Comparison of ENCODE assay signal across 1 cellular context in the genomic region with DNA sequence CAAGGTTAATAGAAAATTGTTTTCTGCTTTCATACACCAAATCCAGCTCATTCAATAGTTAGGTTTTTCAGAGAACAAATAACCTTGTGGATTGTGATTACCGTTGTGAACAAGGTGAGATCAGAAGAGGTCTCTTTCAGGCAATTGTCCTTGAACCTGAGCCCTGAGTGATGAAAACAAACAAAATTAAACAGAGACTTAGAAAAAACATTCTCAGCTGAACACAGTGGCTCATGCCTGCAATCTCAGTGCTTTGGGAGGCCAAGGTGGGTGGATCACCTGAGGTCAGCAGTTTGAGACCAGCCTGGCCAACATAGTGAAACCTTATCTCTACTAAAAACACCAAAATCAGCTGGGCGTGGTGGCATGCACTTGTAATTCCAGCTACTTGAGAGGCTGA.
TF ChIP-seq lines count a peak whose summit lies in the region.

No MANE protein-coding gene starts in this region.

TF ChIP-seq in HepG2, 621 proteins besides CTCF, POLR2A, EP300 and RAD21 (continued from another document and continues in another):
- TF ChIP-seq, protein P1, sequence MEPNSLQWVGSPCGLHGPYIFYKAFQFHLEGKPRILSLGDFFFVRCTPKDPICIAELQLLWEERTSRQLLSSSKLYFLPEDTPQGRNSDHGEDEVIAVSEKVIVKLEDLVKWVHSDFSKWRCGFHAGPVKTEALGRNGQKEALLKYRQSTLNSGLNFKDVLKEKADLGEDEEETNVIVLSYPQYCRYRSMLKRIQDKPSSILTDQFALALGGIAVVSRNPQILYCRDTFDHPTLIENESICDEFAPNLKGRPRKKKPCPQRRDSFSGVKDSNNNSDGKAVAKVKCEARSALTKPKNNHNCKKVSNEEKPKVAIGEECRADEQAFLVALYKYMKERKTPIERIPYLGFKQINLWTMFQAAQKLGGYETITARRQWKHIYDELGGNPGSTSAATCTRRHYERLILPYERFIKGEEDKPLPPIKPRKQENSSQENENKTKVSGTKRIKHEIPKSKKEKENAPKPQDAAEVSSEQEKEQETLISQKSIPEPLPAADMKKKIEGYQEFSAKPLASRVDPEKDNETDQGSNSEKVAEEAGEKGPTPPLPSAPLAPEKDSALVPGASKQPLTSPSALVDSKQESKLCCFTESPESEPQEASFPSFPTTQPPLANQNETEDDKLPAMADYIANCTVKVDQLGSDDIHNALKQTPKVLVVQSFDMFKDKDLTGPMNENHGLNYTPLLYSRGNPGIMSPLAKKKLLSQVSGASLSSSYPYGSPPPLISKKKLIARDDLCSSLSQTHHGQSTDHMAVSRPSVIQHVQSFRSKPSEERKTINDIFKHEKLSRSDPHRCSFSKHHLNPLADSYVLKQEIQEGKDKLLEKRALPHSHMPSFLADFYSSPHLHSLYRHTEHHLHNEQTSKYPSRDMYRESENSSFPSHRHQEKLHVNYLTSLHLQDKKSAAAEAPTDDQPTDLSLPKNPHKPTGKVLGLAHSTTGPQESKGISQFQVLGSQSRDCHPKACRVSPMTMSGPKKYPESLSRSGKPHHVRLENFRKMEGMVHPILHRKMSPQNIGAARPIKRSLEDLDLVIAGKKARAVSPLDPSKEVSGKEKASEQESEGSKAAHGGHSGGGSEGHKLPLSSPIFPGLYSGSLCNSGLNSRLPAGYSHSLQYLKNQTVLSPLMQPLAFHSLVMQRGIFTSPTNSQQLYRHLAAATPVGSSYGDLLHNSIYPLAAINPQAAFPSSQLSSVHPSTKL (CRISPR knock-in tag; IDR thresholded peaks at IDR 0.05), result peak; percentile 95
- no peak for TF ChIP-seq PHB2 (IDR thresholded peaks at IDR 0.05; ENCODE audit: partially characterized antibody)
- no peak for TF ChIP-seq MAF1 (CRISPR knock-in tag; IDR thresholded peaks at IDR 0.05; ENCODE audit: borderline replicate concordance)
- TF ChIP-seq RBM22 (optimal IDR thresholded peaks at IDR 0.05; ENCODE audit: low read length), result no peak
- peak; percentile 88; the same call in 1 of the 2 replicates for TF ChIP-seq HMG20A (CRISPR knock-in tag; IDR thresholded peaks at IDR 0.05; ENCODE audit: borderline replicate concordance)
- TF ChIP-seq, protein P2, sequence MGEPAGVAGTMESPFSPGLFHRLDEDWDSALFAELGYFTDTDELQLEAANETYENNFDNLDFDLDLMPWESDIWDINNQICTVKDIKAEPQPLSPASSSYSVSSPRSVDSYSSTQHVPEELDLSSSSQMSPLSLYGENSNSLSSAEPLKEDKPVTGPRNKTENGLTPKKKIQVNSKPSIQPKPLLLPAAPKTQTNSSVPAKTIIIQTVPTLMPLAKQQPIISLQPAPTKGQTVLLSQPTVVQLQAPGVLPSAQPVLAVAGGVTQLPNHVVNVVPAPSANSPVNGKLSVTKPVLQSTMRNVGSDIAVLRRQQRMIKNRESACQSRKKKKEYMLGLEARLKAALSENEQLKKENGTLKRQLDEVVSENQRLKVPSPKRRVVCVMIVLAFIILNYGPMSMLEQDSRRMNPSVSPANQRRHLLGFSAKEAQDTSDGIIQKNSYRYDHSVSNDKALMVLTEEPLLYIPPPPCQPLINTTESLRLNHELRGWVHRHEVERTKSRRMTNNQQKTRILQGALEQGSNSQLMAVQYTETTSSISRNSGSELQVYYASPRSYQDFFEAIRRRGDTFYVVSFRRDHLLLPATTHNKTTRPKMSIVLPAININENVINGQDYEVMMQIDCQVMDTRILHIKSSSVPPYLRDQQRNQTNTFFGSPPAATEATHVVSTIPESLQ (CRISPR knock-in tag; conservative IDR thresholded peaks at IDR 0.05), result no peak
- TF ChIP-seq HDAC6 (IDR thresholded peaks at IDR 0.05; ENCODE audit: low read depth, low read length), result no peak
- no peak for TF ChIP-seq ZBTB3 (CRISPR knock-in tag; IDR thresholded peaks at IDR 0.05; ENCODE audit: borderline replicate concordance, low read depth)
- no peak for TF ChIP-seq RFX1 (IDR thresholded peaks at IDR 0.05)
- no peak for TF ChIP-seq TCF7L2 (IDR thresholded peaks at IDR 0.05; ENCODE audit: low read depth, low read length)
- TF ChIP-seq HIVEP1 (CRISPR knock-in tag; IDR thresholded peaks at IDR 0.05), result no peak
- TF ChIP-seq ATF7 (IDR thresholded peaks at IDR 0.05), result no peak
- TF ChIP-seq ATF7 (CRISPR knock-in tag; IDR thresholded peaks at IDR 0.05), result no peak
- TF ChIP-seq, protein P3, sequence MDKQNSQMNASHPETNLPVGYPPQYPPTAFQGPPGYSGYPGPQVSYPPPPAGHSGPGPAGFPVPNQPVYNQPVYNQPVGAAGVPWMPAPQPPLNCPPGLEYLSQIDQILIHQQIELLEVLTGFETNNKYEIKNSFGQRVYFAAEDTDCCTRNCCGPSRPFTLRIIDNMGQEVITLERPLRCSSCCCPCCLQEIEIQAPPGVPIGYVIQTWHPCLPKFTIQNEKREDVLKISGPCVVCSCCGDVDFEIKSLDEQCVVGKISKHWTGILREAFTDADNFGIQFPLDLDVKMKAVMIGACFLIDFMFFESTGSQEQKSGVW (CRISPR knock-in tag; IDR thresholded peaks at IDR 0.05; ENCODE audit: borderline replicate concordance), result no peak
- TF ChIP-seq ZNF546 (CRISPR knock-in tag; conservative IDR thresholded peaks at IDR 0.05), result no peak
- no peak for TF ChIP-seq HOXA3 (CRISPR knock-in tag; IDR thresholded peaks at IDR 0.05)
- 0 out of 2 replicates have a peak, but pooled peaks have one; percentile 17 for TF ChIP-seq FOSL2 (CRISPR knock-in tag; IDR thresholded peaks at IDR 0.05)
- no peak for TF ChIP-seq ZNF720 (CRISPR knock-in tag; IDR thresholded peaks at IDR 0.05)
- TF ChIP-seq, protein P4, sequence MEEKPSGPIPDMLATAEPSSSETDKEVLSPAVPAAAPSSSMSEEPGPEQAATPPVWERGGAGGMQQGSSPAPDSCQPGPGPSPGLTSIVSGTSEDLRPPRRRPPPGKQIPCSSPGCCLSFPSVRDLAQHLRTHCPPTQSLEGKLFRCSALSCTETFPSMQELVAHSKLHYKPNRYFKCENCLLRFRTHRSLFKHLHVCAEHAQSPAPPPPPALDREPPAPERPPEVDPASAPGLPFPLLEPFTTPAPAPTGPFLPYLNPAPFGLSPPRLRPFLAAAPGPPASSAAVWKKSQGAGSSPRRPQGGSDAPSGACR (CRISPR knock-in tag; IDR thresholded peaks at IDR 0.05), result no peak
- TF ChIP-seq KAT2B (IDR thresholded peaks at IDR 0.05; ENCODE audit: borderline replicate concordance, low read depth, low read length), result no peak
- TF ChIP-seq, protein P5, sequence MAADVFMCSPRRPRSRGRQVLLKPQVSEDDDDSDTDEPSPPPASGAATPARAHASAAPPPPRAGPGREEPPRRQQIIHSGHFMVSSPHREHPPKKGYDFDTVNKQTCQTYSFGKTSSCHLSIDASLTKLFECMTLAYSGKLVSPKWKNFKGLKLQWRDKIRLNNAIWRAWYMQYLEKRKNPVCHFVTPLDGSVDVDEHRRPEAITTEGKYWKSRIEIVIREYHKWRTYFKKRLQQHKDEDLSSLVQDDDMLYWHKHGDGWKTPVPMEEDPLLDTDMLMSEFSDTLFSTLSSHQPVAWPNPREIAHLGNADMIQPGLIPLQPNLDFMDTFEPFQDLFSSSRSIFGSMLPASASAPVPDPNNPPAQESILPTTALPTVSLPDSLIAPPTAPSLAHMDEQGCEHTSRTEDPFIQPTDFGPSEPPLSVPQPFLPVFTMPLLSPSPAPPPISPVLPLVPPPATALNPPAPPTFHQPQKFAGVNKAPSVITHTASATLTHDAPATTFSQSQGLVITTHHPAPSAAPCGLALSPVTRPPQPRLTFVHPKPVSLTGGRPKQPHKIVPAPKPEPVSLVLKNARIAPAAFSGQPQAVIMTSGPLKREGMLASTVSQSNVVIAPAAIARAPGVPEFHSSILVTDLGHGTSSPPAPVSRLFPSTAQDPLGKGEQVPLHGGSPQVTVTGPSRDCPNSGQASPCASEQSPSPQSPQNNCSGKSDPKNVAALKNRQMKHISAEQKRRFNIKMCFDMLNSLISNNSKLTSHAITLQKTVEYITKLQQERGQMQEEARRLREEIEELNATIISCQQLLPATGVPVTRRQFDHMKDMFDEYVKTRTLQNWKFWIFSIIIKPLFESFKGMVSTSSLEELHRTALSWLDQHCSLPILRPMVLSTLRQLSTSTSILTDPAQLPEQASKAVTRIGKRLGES (CRISPR knock-in tag; IDR thresholded peaks at IDR 0.05; ENCODE audit: borderline replicate concordance), result no peak
- TF ChIP-seq ZNF772 (CRISPR knock-in tag; IDR thresholded peaks at IDR 0.05), result no peak
- no peak for TF ChIP-seq ZNF530 (CRISPR knock-in tag; IDR thresholded peaks at IDR 0.05; ENCODE audit: low read depth)
- no peak for TF ChIP-seq ZNF558 (CRISPR knock-in tag; IDR thresholded peaks at IDR 0.05; ENCODE audit: borderline replicate concordance)
- TF ChIP-seq RXRB (CRISPR knock-in tag; IDR thresholded peaks at IDR 0.05; ENCODE audit: borderline replicate concordance), result peak; percentile 80
- TF ChIP-seq TCF12 (IDR thresholded peaks at IDR 0.05), result no peak
- no peak for TF ChIP-seq TCF12 (CRISPR knock-in tag; IDR thresholded peaks at IDR 0.05)
- no peak for TF ChIP-seq ZNF543 (CRISPR knock-in tag; IDR thresholded peaks at IDR 0.05)
- TF ChIP-seq MXD4 (CRISPR knock-in tag; IDR thresholded peaks at IDR 0.05), result no peak
- no peak for TF ChIP-seq ZNF660 (CRISPR knock-in tag; IDR thresholded peaks at IDR 0.05; ENCODE audit: borderline replicate concordance, low read depth)
- TF ChIP-seq ZNF143 (CRISPR knock-in tag; IDR thresholded peaks at IDR 0.05), result no peak
- TF ChIP-seq SMAD1 (CRISPR knock-in tag; IDR thresholded peaks at IDR 0.05; ENCODE audit: borderline replicate concordance, low read depth), result no peak
- TF ChIP-seq ZNF782 (CRISPR knock-in tag; IDR thresholded peaks at IDR 0.05; ENCODE audit: borderline replicate concordance), result no peak
- TF ChIP-seq, protein P6, sequence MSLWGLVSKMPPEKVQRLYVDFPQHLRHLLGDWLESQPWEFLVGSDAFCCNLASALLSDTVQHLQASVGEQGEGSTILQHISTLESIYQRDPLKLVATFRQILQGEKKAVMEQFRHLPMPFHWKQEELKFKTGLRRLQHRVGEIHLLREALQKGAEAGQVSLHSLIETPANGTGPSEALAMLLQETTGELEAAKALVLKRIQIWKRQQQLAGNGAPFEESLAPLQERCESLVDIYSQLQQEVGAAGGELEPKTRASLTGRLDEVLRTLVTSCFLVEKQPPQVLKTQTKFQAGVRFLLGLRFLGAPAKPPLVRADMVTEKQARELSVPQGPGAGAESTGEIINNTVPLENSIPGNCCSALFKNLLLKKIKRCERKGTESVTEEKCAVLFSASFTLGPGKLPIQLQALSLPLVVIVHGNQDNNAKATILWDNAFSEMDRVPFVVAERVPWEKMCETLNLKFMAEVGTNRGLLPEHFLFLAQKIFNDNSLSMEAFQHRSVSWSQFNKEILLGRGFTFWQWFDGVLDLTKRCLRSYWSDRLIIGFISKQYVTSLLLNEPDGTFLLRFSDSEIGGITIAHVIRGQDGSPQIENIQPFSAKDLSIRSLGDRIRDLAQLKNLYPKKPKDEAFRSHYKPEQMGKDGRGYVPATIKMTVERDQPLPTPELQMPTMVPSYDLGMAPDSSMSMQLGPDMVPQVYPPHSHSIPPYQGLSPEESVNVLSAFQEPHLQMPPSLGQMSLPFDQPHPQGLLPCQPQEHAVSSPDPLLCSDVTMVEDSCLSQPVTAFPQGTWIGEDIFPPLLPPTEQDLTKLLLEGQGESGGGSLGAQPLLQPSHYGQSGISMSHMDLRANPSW (CRISPR knock-in tag; IDR thresholded peaks at IDR 0.05; ENCODE audit: borderline replicate concordance), result no peak
- no peak for TF ChIP-seq NFIB (CRISPR knock-in tag; IDR thresholded peaks at IDR 0.05; ENCODE audit: borderline replicate concordance)
- TF ChIP-seq MIER2 (CRISPR knock-in tag; IDR thresholded peaks at IDR 0.05), result no peak
- TF ChIP-seq SPEN (CRISPR knock-in tag; IDR thresholded peaks at IDR 0.05; ENCODE audit: low read depth), result 0 out of 2 replicates have a peak, but pooled peaks have one; percentile 30
- no peak for TF ChIP-seq MAZ (IDR thresholded peaks at IDR 0.05; ENCODE audit: borderline replicate concordance, low read depth, low read length)
- TF ChIP-seq MAZ (CRISPR knock-in tag; IDR thresholded peaks at IDR 0.05; ENCODE audit: low read depth), result no peak
- TF ChIP-seq TOE1 (CRISPR knock-in tag; IDR thresholded peaks at IDR 0.05), result no peak
- TF ChIP-seq, protein P7, sequence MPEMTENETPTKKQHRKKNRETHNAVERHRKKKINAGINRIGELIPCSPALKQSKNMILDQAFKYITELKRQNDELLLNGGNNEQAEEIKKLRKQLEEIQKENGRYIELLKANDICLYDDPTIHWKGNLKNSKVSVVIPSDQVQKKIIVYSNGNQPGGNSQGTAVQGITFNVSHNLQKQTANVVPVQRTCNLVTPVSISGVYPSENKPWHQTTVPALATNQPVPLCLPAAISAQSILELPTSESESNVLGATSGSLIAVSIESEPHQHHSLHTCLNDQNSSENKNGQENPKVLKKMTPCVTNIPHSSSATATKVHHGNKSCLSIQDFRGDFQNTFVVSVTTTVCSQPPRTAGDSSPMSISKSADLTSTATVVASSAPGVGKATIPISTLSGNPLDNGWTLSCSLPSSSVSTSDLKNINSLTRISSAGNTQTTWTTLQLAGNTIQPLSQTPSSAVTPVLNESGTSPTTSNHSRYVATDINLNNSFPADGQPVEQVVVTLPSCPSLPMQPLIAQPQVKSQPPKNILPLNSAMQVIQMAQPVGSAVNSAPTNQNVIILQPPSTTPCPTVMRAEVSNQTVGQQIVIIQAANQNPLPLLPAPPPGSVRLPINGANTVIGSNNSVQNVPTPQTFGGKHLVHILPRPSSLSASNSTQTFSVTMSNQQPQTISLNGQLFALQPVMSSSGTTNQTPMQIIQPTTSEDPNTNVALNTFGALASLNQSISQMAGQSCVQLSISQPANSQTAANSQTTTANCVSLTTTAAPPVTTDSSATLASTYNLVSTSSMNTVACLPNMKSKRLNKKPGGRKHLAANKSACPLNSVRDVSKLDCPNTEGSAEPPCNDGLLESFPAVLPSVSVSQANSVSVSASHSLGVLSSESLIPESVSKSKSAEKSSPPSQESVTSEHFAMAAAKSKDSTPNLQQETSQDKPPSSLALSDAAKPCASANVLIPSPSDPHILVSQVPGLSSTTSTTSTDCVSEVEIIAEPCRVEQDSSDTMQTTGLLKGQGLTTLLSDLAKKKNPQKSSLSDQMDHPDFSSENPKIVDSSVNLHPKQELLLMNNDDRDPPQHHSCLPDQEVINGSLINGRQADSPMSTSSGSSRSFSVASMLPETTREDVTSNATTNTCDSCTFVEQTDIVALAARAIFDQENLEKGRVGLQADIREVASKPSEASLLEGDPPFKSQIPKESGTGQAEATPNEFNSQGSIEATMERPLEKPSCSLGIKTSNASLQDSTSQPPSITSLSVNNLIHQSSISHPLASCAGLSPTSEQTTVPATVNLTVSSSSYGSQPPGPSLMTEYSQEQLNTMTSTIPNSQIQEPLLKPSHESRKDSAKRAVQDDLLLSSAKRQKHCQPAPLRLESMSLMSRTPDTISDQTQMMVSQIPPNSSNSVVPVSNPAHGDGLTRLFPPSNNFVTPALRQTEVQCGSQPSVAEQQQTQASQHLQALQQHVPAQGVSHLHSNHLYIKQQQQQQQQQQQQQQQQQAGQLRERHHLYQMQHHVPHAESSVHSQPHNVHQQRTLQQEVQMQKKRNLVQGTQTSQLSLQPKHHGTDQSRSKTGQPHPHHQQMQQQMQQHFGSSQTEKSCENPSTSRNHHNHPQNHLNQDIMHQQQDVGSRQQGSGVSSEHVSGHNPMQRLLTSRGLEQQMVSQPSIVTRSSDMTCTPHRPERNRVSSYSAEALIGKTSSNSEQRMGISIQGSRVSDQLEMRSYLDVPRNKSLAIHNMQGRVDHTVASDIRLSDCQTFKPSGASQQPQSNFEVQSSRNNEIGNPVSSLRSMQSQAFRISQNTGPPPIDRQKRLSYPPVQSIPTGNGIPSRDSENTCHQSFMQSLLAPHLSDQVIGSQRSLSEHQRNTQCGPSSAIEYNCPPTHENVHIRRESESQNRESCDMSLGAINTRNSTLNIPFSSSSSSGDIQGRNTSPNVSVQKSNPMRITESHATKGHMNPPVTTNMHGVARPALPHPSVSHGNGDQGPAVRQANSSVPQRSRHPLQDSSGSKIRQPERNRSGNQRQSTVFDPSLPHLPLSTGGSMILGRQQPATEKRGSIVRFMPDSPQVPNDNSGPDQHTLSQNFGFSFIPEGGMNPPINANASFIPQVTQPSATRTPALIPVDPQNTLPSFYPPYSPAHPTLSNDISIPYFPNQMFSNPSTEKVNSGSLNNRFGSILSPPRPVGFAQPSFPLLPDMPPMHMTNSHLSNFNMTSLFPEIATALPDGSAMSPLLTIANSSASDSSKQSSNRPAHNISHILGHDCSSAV (CRISPR knock-in tag; IDR thresholded peaks at IDR 0.05; ENCODE audit: borderline replicate concordance), result no peak
